In genomic region chr1:109249654-109250401, GRCh38 we compare ENCODE assay signal across 1 cellular context.
TF ChIP-seq lines count a peak whose summit lies in the region.

No MANE protein-coding gene starts in this region.

TF ChIP-seq in K562, 482 proteins besides CTCF, POLR2A, EP300 and RAD21 (continued from another document):
- TF ChIP-seq STAT6 (CRISPR knock-in tag; IDR thresholded peaks at IDR 0.05) (no peak), ZNF395 (CRISPR knock-in tag; IDR thresholded peaks at IDR 0.05) (0 out of 2 replicates have a peak, but pooled peaks have one; percentile 8), POU5F1 (IDR thresholded peaks at IDR 0.05; ENCODE audit: borderline replicate concordance, low read depth, low read length, partially characterized antibody) (no peak), GATA2 (CRISPR knock-in tag; IDR thresholded peaks at IDR 0.05) (no peak), E2F6 (IDR thresholded peaks at IDR 0.05; ENCODE audit: borderline replicate concordance in 1 of 2, extremely low read depth in 1 of 2, insufficient read depth in 1 of 2, insufficient read length in 1 of 2, low read depth in 1 of 2, low read length in 1 of 2, poor library complexity in 1 of 2, severe bottlenecking in 1 of 2) (peak in 1 of 2 experiments; percentile 66), FOXJ2 (tag; IDR thresholded peaks at IDR 0.05) (no peak), ZBTB7A (IDR thresholded peaks at IDR 0.05; ENCODE audit: borderline replicate concordance, control insufficient read depth, low read depth, low read length) (peak; percentile 55; the same call in 1 of the 2 replicates), RBBP5 (IDR thresholded peaks at IDR 0.05; ENCODE audit: borderline replicate concordance, insufficient read depth, low read length, poor library complexity, severe bottlenecking) (peak; percentile 35), SNAPC5 (CRISPR knock-in tag; IDR thresholded peaks at IDR 0.05) (no peak), SAP30 (IDR thresholded peaks at IDR 0.05; ENCODE audit: borderline replicate concordance, insufficient read depth, low read depth, low read length, poor library complexity, severe bottlenecking) (no peak), PYGO2 (tag; IDR thresholded peaks at IDR 0.05) (no peak), ZNF12 (CRISPR knock-in tag; IDR thresholded peaks at IDR 0.05) (no peak), KAT2B (IDR thresholded peaks at IDR 0.05; ENCODE audit: low read depth, low read length) (no peak), NCOA2 (IDR thresholded peaks at IDR 0.05; ENCODE audit: partially characterized antibody in 2 of 2) (no peak), THRAP3 (IDR thresholded peaks at IDR 0.05; ENCODE audit: borderline replicate concordance) (no peak), BRF1 (IDR thresholded peaks at IDR 0.05; ENCODE audit: borderline replicate concordance, extremely low read depth, insufficient read length) (no peak)
